In the genomic region with DNA sequence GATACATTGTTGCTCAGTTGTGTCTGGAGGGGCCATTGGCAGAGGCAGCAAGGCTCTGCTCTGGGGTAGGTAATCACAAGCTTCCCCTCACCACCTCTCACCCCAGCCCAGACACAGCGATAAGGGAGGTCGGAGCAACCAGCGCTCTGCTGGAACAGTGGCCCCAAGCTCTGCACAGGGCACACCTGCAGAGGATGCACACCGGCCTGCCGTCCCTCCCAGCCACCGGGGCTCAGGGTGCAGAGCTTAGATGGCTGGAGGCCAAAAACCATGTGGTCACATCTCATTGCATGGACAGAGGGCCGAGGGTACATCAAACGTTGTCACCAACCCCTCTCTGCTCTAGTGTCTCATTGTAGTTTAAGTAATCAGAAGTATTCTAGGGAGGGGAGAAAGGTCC, we compare ENCODE assay signal across 18 cellular contexts.
A peak's percentile ranks its signal among the peaks of the same experiment; 100 is the strongest.
DNase-seq lines count a peak whose midpoint lies in the region; ATAC-seq, FAIRE-seq and TF ChIP-seq lines count a peak whose summit lies in the region.
"Had no signal": no experiment of that assay in that cellular context is flagged by ENCODE, and none has a peak within 500 bp of the region (broad histone marks: within the 10 kb centered on the region; RNA-seq: fewer than 3 reads in every experiment).

No MANE protein-coding gene starts in this region.

- POLR2A ChIA-PET in HepG2 (lab: Yijun Ruan, JAX): interaction anchor here (1.2 kb wide), 1 partner anchor 22 kb away, joined by 3 read pairs; no protein-coding TSS in a partner anchor

- no peak overlapping the region for H3K9ac ChIP-seq in HepG2 (ENCODE audit: insufficient read depth, low read depth, low read length)
- H3K9ac ChIP-seq in smooth muscle cell (ENCODE audit: low read depth): no peak overlapping the region

- no peak for TF ChIP-seq RAD21 in HepG2 (CRISPR knock-in tag; IDR thresholded peaks at IDR 0.05)

- intact Hi-C loops in HepG2 (cut with micrococcal nuclease; ENCODE audit: unreplicated experiment) (no loop called here), right lobe of liver (cut with DNase I) (no loop called here), Calu3 (cut with micrococcal nuclease; ENCODE audit: unreplicated experiment) (no loop called here)

- H2AFZ ChIP-seq in HepG2 (ENCODE audit: low read length): no peak overlapping the region
- no peak overlapping the region for H2AFZ ChIP-seq in smooth muscle cell (ENCODE audit: low read depth)

- TF ChIP-seq EP300 in HepG2 (IDR thresholded peaks at IDR 0.05; ENCODE audit: low read depth in 2 of 2, low read length in 2 of 2): no peak
- no peak for TF ChIP-seq EP300 in HepG2 (CRISPR knock-in tag; IDR thresholded peaks at IDR 0.05; ENCODE audit: borderline replicate concordance)

- peak overlapping the region; percentile 83 for H3K27ac Mint-ChIP-seq in chondrocyte (ENCODE audit: unreplicated experiment)
- H3K27ac Mint-ChIP-seq in mesothelial cell of epicardium: peak overlapping the region; percentile 91
- H3K27ac Mint-ChIP-seq in Calu3 (ENCODE audit: unreplicated experiment): no peak overlapping the region
- H3K27ac Mint-ChIP-seq: B cell; CD8-positive, alpha-beta T cell; HFFc6 had no signal

- FAIRE-seq in HepG2 (lab: Jason Lieb, UNC): no peak
- FAIRE-seq: GM19239 had no signal

- H3F3A ChIP-seq in smooth muscle cell (ENCODE audit: low read depth): no peaks in the 10 kb centered on the region

- H3K9me3 Mint-ChIP-seq in chondrocyte (ENCODE audit: low read depth) (peaks cover 1% of the 10 kb centered on the region), mesothelial cell of epicardium (peaks cover 8% of the 10 kb centered on the region), Calu3 (ENCODE audit: low read depth, unreplicated experiment) (peaks cover 11% of the 10 kb centered on the region)

- no peaks in the 10 kb centered on the region for H3K79me2 ChIP-seq in HepG2 (ENCODE audit: insufficient read depth, low read length)
- no peaks in the 10 kb centered on the region for H3K79me2 ChIP-seq in smooth muscle cell (ENCODE audit: low read depth)

- no peak overlapping the region for H3K27ac ChIP-seq in HepG2 (ENCODE audit: extremely low read length, insufficient read depth, low read length)
- no peak overlapping the region for H3K27ac ChIP-seq in right lobe of liver
- H3K27ac ChIP-seq in smooth muscle cell (ENCODE audit: low read depth): peak overlapping the region; percentile 62
- H3K27ac ChIP-seq: C4-2B had no signal

- in situ Hi-C loops in HepG2 (cut with HindIII; ENCODE audit: extremely low pct_ligation_motif_present, low pct_unique_long_range_greater_than_20kb): no loop called here

- H3K4me3 Mint-ChIP-seq in chondrocyte (ENCODE audit: unreplicated experiment): no peak overlapping the region
- no peak overlapping the region for H3K4me3 Mint-ChIP-seq in mesothelial cell of epicardium
- no peak overlapping the region for H3K4me3 Mint-ChIP-seq in Calu3 (ENCODE audit: low read depth, unreplicated experiment)
- H3K4me3 Mint-ChIP-seq: B cell; CD8-positive, alpha-beta T cell; HFFc6 had no signal

- no peak for TF ChIP-seq CTCF in HepG2 (CRISPR knock-in tag; IDR thresholded peaks at IDR 0.05)
- no peak for TF ChIP-seq CTCF in right lobe of liver (IDR thresholded peaks at IDR 0.05)
- no peak for TF ChIP-seq CTCF in chondrocyte (IDR thresholded peaks at IDR 0.05)
- TF ChIP-seq CTCF in mesothelial cell of epicardium (IDR thresholded peaks at IDR 0.05; ENCODE audit: unreplicated experiment): no peak
- no peak for TF ChIP-seq CTCF in smooth muscle cell (IDR thresholded peaks at IDR 0.05; ENCODE audit: borderline replicate concordance, insufficient read depth, poor library complexity, severe bottlenecking)
- TF ChIP-seq CTCF in Calu3 (IDR thresholded peaks at IDR 0.05; ENCODE audit: unreplicated experiment): no peak

- H3K9me3 ChIP-seq in HepG2 (ENCODE audit: low read length): no peaks in the 10 kb centered on the region
- H3K9me3 ChIP-seq in right lobe of liver: no peaks in the 10 kb centered on the region
- H3K9me3 ChIP-seq in smooth muscle cell (replicated peaks; ENCODE audit: low read depth): no peaks in the 10 kb centered on the region

- H3K27me3 Mint-ChIP-seq in chondrocyte (ENCODE audit: low read depth): no peaks in the 10 kb centered on the region
- no peaks in the 10 kb centered on the region for H3K27me3 Mint-ChIP-seq in mesothelial cell of epicardium (ENCODE audit: low read depth)
- H3K27me3 Mint-ChIP-seq in Calu3 (ENCODE audit: unreplicated experiment): no peaks in the 10 kb centered on the region
- H3K27me3 Mint-ChIP-seq: B cell had no signal

- BruUV-seq in HepG2 (replicated peaks; lab: Mats Ljungman, UMichigan) (no TSS peak), Calu3 (replicated peaks; lab: Mats Ljungman, UMichigan) (no TSS peak)

- ATAC-seq in HepG2 (peak; percentile 73), right lobe of liver (no peak)
- ATAC-seq: CD8-positive, alpha-beta T cell had no signal

- H3K4me1 ChIP-seq in HepG2 (ENCODE audit: insufficient read depth, low read length): peaks cover 22% of the 10 kb centered on the region
- H3K4me1 ChIP-seq in right lobe of liver: no peaks in the 10 kb centered on the region
- peaks cover 33% of the 10 kb centered on the region for H3K4me1 ChIP-seq in smooth muscle cell (ENCODE audit: low read depth)

- 0% methylated on average over 2 of the region's 8 CpGs for WGBS in HepG2 (ENCODE audit: low lambda C conversion rate)
- 40% methylated on average over 1 of the region's 8 CpGs for WGBS in right lobe of liver (ENCODE audit: insufficient coverage, low coverage, low lambda C conversion rate, missing lambda C conversion rate)
- WGBS in smooth muscle cell (ENCODE audit: low lambda C conversion rate): 96% methylated on average over 8 of the region's 8 CpGs

- H3K27me3 ChIP-seq in HepG2 (ENCODE audit: control insufficient read depth in 1 of 2, insufficient read depth in 2 of 2, low read length in 2 of 2) (peaks cover 3 to 28% of the 10 kb centered on the region in 2 experiments; a peak in 3 of 5 replicates), right lobe of liver (no peaks in the 10 kb centered on the region), smooth muscle cell (ENCODE audit: low read depth) (no peaks in the 10 kb centered on the region)

- H3K4me2 ChIP-seq in HepG2 (ENCODE audit: low read depth, low read length) (no peak overlapping the region; the same call in 1 of the 2 replicates), smooth muscle cell (no peak overlapping the region)

- peaks cover 1% of the 10 kb centered on the region for H3K36me3 Mint-ChIP-seq in chondrocyte (ENCODE audit: low read depth)
- peaks cover 2% of the 10 kb centered on the region for H3K36me3 Mint-ChIP-seq in mesothelial cell of epicardium
- H3K36me3 Mint-ChIP-seq in Calu3 (ENCODE audit: insufficient read depth, unreplicated experiment): no peaks in the 10 kb centered on the region
- H3K36me3 Mint-ChIP-seq: CD8-positive, alpha-beta T cell had no signal

- peaks cover 59% of the 10 kb centered on the region for H3K4me1 Mint-ChIP-seq in chondrocyte (ENCODE audit: low read depth)
- peaks cover 61% of the 10 kb centered on the region for H3K4me1 Mint-ChIP-seq in mesothelial cell of epicardium
- no peaks in the 10 kb centered on the region for H3K4me1 Mint-ChIP-seq in Calu3 (ENCODE audit: low read depth, unreplicated experiment)
- H3K4me1 Mint-ChIP-seq: B cell had no signal

- TF ChIP-seq POLR2A in HepG2 (IDR thresholded peaks at IDR 0.05; ENCODE audit: insufficient read depth in 1 of 2, low read depth in 2 of 2, low read length in 2 of 2): no peak
- no peak for TF ChIP-seq POLR2A in right lobe of liver (IDR thresholded peaks at IDR 0.05)

- DNase-seq in HepG2 (ENCODE audit: low spot score): no peak
- no peak for DNase-seq in right lobe of liver
- no peak for DNase-seq in chondrocyte (ENCODE audit: low spot score)
- DNase-seq in mesothelial cell of epicardium (ENCODE audit: low spot score in 2 of 2, unreplicated experiment in 2 of 2): no peak
- no peak for DNase-seq in smooth muscle cell (lab: John Stamatoyannopoulos, UW; ENCODE audit: unreplicated experiment)
- DNase-seq in Calu3: no peak
- DNase-seq in stimulated activated CD4-positive, alpha-beta T cell treated with anti-CD3 and anti-CD28 coated beads, Interleukin-2, amount 100 ng/mL, for 48 hours: no peak
- no peak for DNase-seq in GM03348 (ENCODE audit: low spot score)
- DNase-seq: CD8-positive, alpha-beta T cell; COR-L47; DND-41; GDM1; GOT3; HCEC 1CT; HFFc6 had no signal

- CTCF ChIA-PET in HepG2 (lab: Yijun Ruan, JAX; ENCODE audit: low intra/inter-chr PET ratio, low total read pairs) (no interaction called here), Calu3 (lab: Charles Lee) (no interaction called here)

- no peaks in the 10 kb centered on the region for H3K36me3 ChIP-seq in HepG2 (replicated peaks in 1 of 2; ENCODE audit: control insufficient read depth in 1 of 2, insufficient read depth in 2 of 2, low read length in 2 of 2)
- no peaks in the 10 kb centered on the region for H3K36me3 ChIP-seq in right lobe of liver
- H3K36me3 ChIP-seq in smooth muscle cell (ENCODE audit: low read depth): no peaks in the 10 kb centered on the region

- H4K20me1 ChIP-seq in HepG2 (ENCODE audit: insufficient read depth, low read length) (no peaks in the 10 kb centered on the region), smooth muscle cell (ENCODE audit: low read depth) (no peaks in the 10 kb centered on the region)

- H3K4me3 ChIP-seq in HepG2 (replicated peaks in 1 of 3; ENCODE audit: insufficient read depth in 1 of 3, low read depth in 2 of 3, low read length in 3 of 3) (no peak overlapping the region), right lobe of liver (no peak overlapping the region), smooth muscle cell (no peak overlapping the region)

TF ChIP-seq in HepG2, 621 proteins besides CTCF, POLR2A, EP300 and RAD21 (continues in another document):
- TF ChIP-seq, protein P1, sequence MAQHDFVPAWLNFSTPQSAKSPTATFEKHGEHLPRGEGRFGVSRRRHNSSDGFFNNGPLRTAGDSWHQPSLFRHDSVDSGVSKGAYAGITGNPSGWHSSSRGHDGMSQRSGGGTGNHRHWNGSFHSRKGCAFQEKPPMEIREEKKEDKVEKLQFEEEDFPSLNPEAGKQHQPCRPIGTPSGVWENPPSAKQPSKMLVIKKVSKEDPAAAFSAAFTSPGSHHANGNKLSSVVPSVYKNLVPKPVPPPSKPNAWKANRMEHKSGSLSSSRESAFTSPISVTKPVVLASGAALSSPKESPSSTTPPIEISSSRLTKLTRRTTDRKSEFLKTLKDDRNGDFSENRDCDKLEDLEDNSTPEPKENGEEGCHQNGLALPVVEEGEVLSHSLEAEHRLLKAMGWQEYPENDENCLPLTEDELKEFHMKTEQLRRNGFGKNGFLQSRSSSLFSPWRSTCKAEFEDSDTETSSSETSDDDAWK (CRISPR knock-in tag; IDR thresholded peaks at IDR 0.05): no peak
- TF ChIP-seq SCMH1 (CRISPR knock-in tag; IDR thresholded peaks at IDR 0.05; ENCODE audit: borderline replicate concordance): no peak
